Comparison of ENCODE assay signal across 12 cellular contexts in the genomic region with DNA sequence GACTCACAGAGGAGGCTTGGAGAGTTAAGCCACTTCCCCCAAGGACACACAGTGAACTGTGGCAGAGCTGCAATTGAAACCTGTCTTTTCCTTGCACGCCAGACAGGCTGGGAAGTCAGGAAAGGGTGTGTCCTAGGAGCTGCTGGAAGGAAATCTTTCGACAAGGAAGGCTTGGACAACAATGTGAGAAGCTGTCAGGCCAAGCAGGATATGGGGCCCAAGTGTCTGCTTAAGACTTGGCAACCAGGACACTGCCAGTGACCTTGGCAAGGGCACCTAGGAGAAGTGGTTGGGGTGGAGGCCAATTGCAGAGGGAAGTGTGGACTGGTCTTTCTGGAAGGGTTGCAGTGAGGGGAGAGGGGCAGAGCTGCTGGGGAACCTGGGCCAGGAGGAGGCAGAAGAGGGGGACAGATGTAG. TPM values are rescaled to one million over a fixed set of nuclear protein-coding genes. Genes with fewer than 3 reads are reported as not detected.
DNase-seq lines count a peak whose midpoint lies in the region; ATAC-seq, FAIRE-seq and TF ChIP-seq lines count a peak whose summit lies in the region.
"Had no signal": no experiment of that assay in that cellular context is flagged by ENCODE, and none has a peak within 500 bp of the region (broad histone marks: within the 10 kb centered on the region; RNA-seq: fewer than 3 reads in every experiment).

No MANE protein-coding gene starts in this region.

- H3K4me3 ChIP-seq in fibroblast of the aortic adventitia (ENCODE audit: low read depth, low read length) (no peak overlapping the region), pancreas (no peak overlapping the region)

- peak; percentile 21 for DNase-seq in GDM1 (lab: John Stamatoyannopoulos, UW)
- peak; percentile 63 for DNase-seq in fibroblast of the aortic adventitia (ENCODE audit: low read depth)
- peak in 5 of 6 donors; percentile 55 to 74 (median 68) for DNase-seq in pancreas
- DNase-seq in NCI-H2107 (lab: John Stamatoyannopoulos, UW): no peak
- no peak for DNase-seq in T1000 (lab: John Stamatoyannopoulos, UW)
- DNase-seq in mesenteric fat pad (ENCODE audit: low spot score): no peak
- DNase-seq: activated naive CD8-positive, alpha-beta T cell treated with anti-CD3 and anti-CD28 coated beads for 36 hours; DMS79 treated with DMSO at 0.1 percent for 48 hours; NCI-H2081 treated with DMSO at 0.1 percent for 48 hours had no signal

- peak overlapping the region; percentile 26 to 79 (median 56) for H3K27ac ChIP-seq in pancreas

- H3K27me3 ChIP-seq in pancreas: no peaks in the 10 kb centered on the region

- no peaks in the 10 kb centered on the region for H3K9me3 ChIP-seq in pancreas

- WGBS in pancreas, 2 donors: 20 to 28% methylated on average over 2 of the region's 2 CpGs

- peaks cover 28 to 41% (median 29%) of the 10 kb centered on the region in 3 donors for H3K4me1 ChIP-seq in pancreas

- intact Hi-C loops in pancreas (cut with DNase I): no loop called here

- no peaks in the 10 kb centered on the region for H3K36me3 ChIP-seq in pancreas

- TF ChIP-seq CTCF in fibroblast of the aortic adventitia (IDR thresholded peaks at IDR 0.05; ENCODE audit: insufficient read depth, low read length) (no peak), pancreas (IDR thresholded peaks at IDR 0.05) (no peak)

- no peak for FAIRE-seq in pancreas (lab: Jason Lieb, UNC)
- FAIRE-seq: frontal cortex had no signal

- ATAC-seq in pancreas: peak; percentile 5 to 37 (median 20)
- no peak for ATAC-seq in GM21723 (IDR thresholded peaks at IDR 0.05; ENCODE audit: unreplicated experiment)

TF ChIP-seq in PFSK-1, 5 proteins besides CTCF, POLR2A, EP300 and RAD21:
- no peak; the same call in 1 of the 2 replicates for TF ChIP-seq POLR2AphosphoS5 (IDR thresholded peaks at IDR 0.05; ENCODE audit: low read depth, low read length)
- TF ChIP-seq, protein P1, sequence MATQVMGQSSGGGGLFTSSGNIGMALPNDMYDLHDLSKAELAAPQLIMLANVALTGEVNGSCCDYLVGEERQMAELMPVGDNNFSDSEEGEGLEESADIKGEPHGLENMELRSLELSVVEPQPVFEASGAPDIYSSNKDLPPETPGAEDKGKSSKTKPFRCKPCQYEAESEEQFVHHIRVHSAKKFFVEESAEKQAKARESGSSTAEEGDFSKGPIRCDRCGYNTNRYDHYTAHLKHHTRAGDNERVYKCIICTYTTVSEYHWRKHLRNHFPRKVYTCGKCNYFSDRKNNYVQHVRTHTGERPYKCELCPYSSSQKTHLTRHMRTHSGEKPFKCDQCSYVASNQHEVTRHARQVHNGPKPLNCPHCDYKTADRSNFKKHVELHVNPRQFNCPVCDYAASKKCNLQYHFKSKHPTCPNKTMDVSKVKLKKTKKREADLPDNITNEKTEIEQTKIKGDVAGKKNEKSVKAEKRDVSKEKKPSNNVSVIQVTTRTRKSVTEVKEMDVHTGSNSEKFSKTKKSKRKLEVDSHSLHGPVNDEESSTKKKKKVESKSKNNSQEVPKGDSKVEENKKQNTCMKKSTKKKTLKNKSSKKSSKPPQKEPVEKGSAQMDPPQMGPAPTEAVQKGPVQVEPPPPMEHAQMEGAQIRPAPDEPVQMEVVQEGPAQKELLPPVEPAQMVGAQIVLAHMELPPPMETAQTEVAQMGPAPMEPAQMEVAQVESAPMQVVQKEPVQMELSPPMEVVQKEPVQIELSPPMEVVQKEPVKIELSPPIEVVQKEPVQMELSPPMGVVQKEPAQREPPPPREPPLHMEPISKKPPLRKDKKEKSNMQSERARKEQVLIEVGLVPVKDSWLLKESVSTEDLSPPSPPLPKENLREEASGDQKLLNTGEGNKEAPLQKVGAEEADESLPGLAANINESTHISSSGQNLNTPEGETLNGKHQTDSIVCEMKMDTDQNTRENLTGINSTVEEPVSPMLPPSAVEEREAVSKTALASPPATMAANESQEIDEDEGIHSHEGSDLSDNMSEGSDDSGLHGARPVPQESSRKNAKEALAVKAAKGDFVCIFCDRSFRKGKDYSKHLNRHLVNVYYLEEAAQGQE (IDR thresholded peaks at IDR 0.05; ENCODE audit: insufficient read depth in 1 of 2, low read depth in 2 of 2, low read length in 2 of 2): peak in 1 of 2 experiments; percentile 33; a peak in 1 of 4 replicates
- peak; percentile 71; the same call in 1 of the 2 replicates for TF ChIP-seq SIN3A (IDR thresholded peaks at IDR 0.05; ENCODE audit: borderline replicate concordance, insufficient read depth, low read length)

RNA-seq across cellular contexts. Expression of a gene that starts 2.1 kb away (rescaled TPM):
- 24.2 TPM for polyA plus RNA-seq in PFSK-1 (2012; ENCODE audit: insufficient read length, low read depth)
- total RNA-seq in fibroblast of the aortic adventitia (ENCODE audit: low replicate concordance): 8.3 and 17.7 TPM in 2 replicates
- total RNA-seq in pancreas: 10 to 100 TPM in 1 of 6 donors, 1 to 10 TPM in 5; 4.2 to 11.9 (median 5.0) TPM
- 10 to 100 TPM; 17.1 to 23.0 TPM for polyA plus RNA-seq in pancreas
- 4.9 TPM for total RNA-seq in mesenteric fat pad

RNA-seq across cellular contexts. Expression of a gene that starts 21.3 kb away (rescaled TPM):
- polyA plus RNA-seq in PFSK-1 (2012; ENCODE audit: insufficient read length, low read depth): 0.24 TPM
- not detected in 2 replicates for total RNA-seq in fibroblast of the aortic adventitia (ENCODE audit: low replicate concordance)
- total RNA-seq in pancreas: 10 to 100 TPM; 17.7 to 41.8 (median 24.9) TPM
- 10 to 100 TPM; 21.8 to 37.1 TPM for polyA plus RNA-seq in pancreas
- total RNA-seq in mesenteric fat pad: 2.3 TPM
- total RNA-seq: frontal cortex had no signal

RNA-seq across cellular contexts. Expression of a gene that starts 48.9 kb away (rescaled TPM):
- 30.3 TPM for polyA plus RNA-seq in PFSK-1 (2012; ENCODE audit: insufficient read length, low read depth)
- total RNA-seq in fibroblast of the aortic adventitia (ENCODE audit: low replicate concordance) (17.1 and 22.9 TPM in 2 replicates), pancreas (10 to 100 TPM; 13.7 to 26.0 (median 13.8) TPM), mesenteric fat pad (27.5 TPM)
- 10 to 100 TPM; 27.1 to 34.2 TPM for polyA plus RNA-seq in pancreas

Comparison
In these comparisons a context has a peak if more than half of its experiments do, and no peak if none do; other contexts are left out.
1. DNase-seq: peak in GDM1 (single experiment), fibroblast of the aortic adventitia (single experiment) and pancreas (5 of 6); none in NCI-H2107 (single experiment), T1000 (single experiment) and mesenteric fat pad (single experiment).